ENCODE assay signal across 24 cellular contexts in genomic region chr4:175951794-175952193, GRCh38.
DNase-seq lines count a peak whose midpoint lies in the region; ATAC-seq and TF ChIP-seq lines count a peak whose summit lies in the region.
"Had no signal": no experiment of that assay in that cellular context is flagged by ENCODE, and none has a peak within 500 bp of the region (broad histone marks: within the 10 kb centered on the region; RNA-seq: fewer than 3 reads in every experiment).

No MANE protein-coding gene starts in this region.

- POLR2A ChIA-PET in MCF 10A (lab: Yijun Ruan, JAX), result interaction anchor here (0.7 kb wide), 1 partner anchor 242 kb away, joined by 3 read pairs; no protein-coding TSS in a partner anchor

- H3K9me3 ChIP-seq in breast epithelium (no peaks in the 10 kb centered on the region), body of pancreas (no peaks in the 10 kb centered on the region), stomach (no peaks in the 10 kb centered on the region), aorta (ENCODE audit: control insufficient read depth, low read length) (no peaks in the 10 kb centered on the region)
- H3K9me3 ChIP-seq: right atrium auricular region had no signal

- H3K4me3 Mint-ChIP-seq in MCF 10A (ENCODE audit: unreplicated experiment), result no peak overlapping the region
- H3K4me3 Mint-ChIP-seq: activated CD4-positive, alpha-beta memory T cell treated with anti-CD3 and anti-CD28 coated beads for 36 hours; B cell; IgD-negative memory B cell; memory B cell; naive B cell had no signal

- no peaks in the 10 kb centered on the region for H3K27me3 ChIP-seq in breast epithelium
- no peaks in the 10 kb centered on the region for H3K27me3 ChIP-seq in body of pancreas
- H3K27me3 ChIP-seq in stomach, result no peaks in the 10 kb centered on the region
- no peaks in the 10 kb centered on the region for H3K27me3 ChIP-seq in aorta (ENCODE audit: control insufficient read depth in 1 of 2, insufficient read depth in 2 of 2, low read length in 1 of 2)
- H3K27me3 ChIP-seq: right atrium auricular region had no signal

- H3K36me3 ChIP-seq in breast epithelium, result no peaks in the 10 kb centered on the region
- no peaks in the 10 kb centered on the region for H3K36me3 ChIP-seq in body of pancreas (replicated peaks in 1 of 2; ENCODE audit: insufficient read depth in 1 of 2, low read depth in 2 of 2)
- no peaks in the 10 kb centered on the region for H3K36me3 ChIP-seq in stomach
- no peaks in the 10 kb centered on the region for H3K36me3 ChIP-seq in aorta (ENCODE audit: control insufficient read depth in 1 of 2, insufficient read depth in 2 of 2, low read length in 1 of 2)
- H3K36me3 ChIP-seq: right atrium auricular region had no signal

- TF ChIP-seq POLR2A in breast epithelium (IDR thresholded peaks at IDR 0.05), result no peak
- TF ChIP-seq POLR2A in body of pancreas (IDR thresholded peaks at IDR 0.05), result no peak
- no peak for TF ChIP-seq POLR2A in stomach (IDR thresholded peaks at IDR 0.05)

- no peak for TF ChIP-seq EP300 in stomach (IDR thresholded peaks at IDR 0.05)

- H3K4me1 Mint-ChIP-seq in MCF 10A (ENCODE audit: insufficient read depth, unreplicated experiment), result peaks cover 6% of the 10 kb centered on the region

- ATAC-seq in body of pancreas (peak; percentile 98), GM21737 (IDR thresholded peaks at IDR 0.05; ENCODE audit: unreplicated experiment) (no peak), aorta (ENCODE audit: low FRiP score) (no peak)

- peak; percentile 8 for DNase-seq in MCF 10A (ENCODE audit: unreplicated experiment)
- no peak for DNase-seq in breast epithelium (ENCODE audit: low spot score in 2 of 2)
- peak; percentile 71 to 84 (median 82) for DNase-seq in body of pancreas
- peak; percentile 12 for DNase-seq in iris pigment epithelial cell (ENCODE audit: low read depth)
- peak; percentile 55 for DNase-seq in stomach
- no peak for DNase-seq in NOMO-1 (lab: John Stamatoyannopoulos, UW; ENCODE audit: unreplicated experiment in 2 of 2)
- DNase-seq in aorta, result no peak
- DNase-seq: activated CD4-positive, alpha-beta memory T cell treated with anti-CD3 and anti-CD28 coated beads for 36 hours; activated gamma-delta T cell; caudate nucleus; COR-L47; dermis blood vessel endothelial cell; kidney; MV-4-11; naive B cell; NCI-H69; Right ventricle myocardium superior; T-helper 9 cell had no signal

- TF ChIP-seq CTCF in MCF 10A (IDR thresholded peaks at IDR 0.05; ENCODE audit: unreplicated experiment) (no peak), breast epithelium (IDR thresholded peaks at IDR 0.05) (no peak), body of pancreas (IDR thresholded peaks at IDR 0.05) (no peak), stomach (IDR thresholded peaks at IDR 0.05) (no peak)

- no peaks in the 10 kb centered on the region for H3K36me3 Mint-ChIP-seq in MCF 10A (ENCODE audit: insufficient read depth, unreplicated experiment)
- H3K36me3 Mint-ChIP-seq: activated CD4-positive, alpha-beta memory T cell treated with anti-CD3 and anti-CD28 coated beads for 36 hours; IgD-negative memory B cell; memory B cell; naive B cell had no signal

- H3K27ac ChIP-seq in breast epithelium (no peak overlapping the region), body of pancreas (peak overlapping the region; percentile 37 to 73 (median 50)), stomach (no peak overlapping the region), aorta (ENCODE audit: low read depth in 1 of 2, low read length in 2 of 2) (no peak overlapping the region)
- H3K27ac ChIP-seq: 22Rv1, right atrium auricular region had no signal

- CTCF ChIA-PET in MCF 10A (lab: Yijun Ruan, JAX), result interaction anchor here (0.5 to 1.9 kb wide), 3 partner anchors 9 to 390 kb away, joined by 3 to 10 read pairs (median 3); no protein-coding TSS in a partner anchor

- BruUV-seq in MCF 10A (replicated peaks; lab: Mats Ljungman, UMichigan), result no TSS peak

- H3K4me3 ChIP-seq in breast epithelium (no peak overlapping the region), body of pancreas (no peak overlapping the region), stomach (no peak overlapping the region), aorta (ENCODE audit: low read length in 2 of 2) (no peak overlapping the region)
- H3K4me3 ChIP-seq: right atrium auricular region had no signal

- H3K4me1 ChIP-seq in breast epithelium (no peaks in the 10 kb centered on the region), body of pancreas (peaks cover 16% of the 10 kb centered on the region), stomach (no peaks in the 10 kb centered on the region), aorta (ENCODE audit: control insufficient read depth in 1 of 2, insufficient read depth in 2 of 2, low read length in 2 of 2) (no peaks in the 10 kb centered on the region)
- H3K4me1 ChIP-seq: right atrium auricular region had no signal

- intact Hi-C loops in MCF 10A (cut with micrococcal nuclease), result no loop called here
- intact Hi-C loops in breast epithelium (cut with DNase I; ENCODE audit: low total_unique reads), result no loop called here
- intact Hi-C loops in body of pancreas (cut with DNase I), result no loop called here
- intact Hi-C loops in stomach (cut with DNase I; ENCODE audit: low total_unique reads), result no loop called here
- intact Hi-C loops in aorta (cut with DNase I), result no loop called here

- H3K27ac Mint-ChIP-seq in MCF 10A (ENCODE audit: low read depth, unreplicated experiment), result no peak overlapping the region
- H3K27ac Mint-ChIP-seq: activated CD4-positive, alpha-beta memory T cell treated with anti-CD3 and anti-CD28 coated beads for 36 hours; B cell; IgD-negative memory B cell; memory B cell had no signal

- 31 to 46% methylated on average over 1 of the region's 1 CpG for WGBS in body of pancreas, 2 donors
- WGBS in stomach, 5 donors, result 29 to 55% (median 35%) methylated on average over 1 of the region's 1 CpG
- WGBS in aorta, 2 donors, result 11 to 19% methylated on average over 1 of the region's 1 CpG

- no peaks in the 10 kb centered on the region for H3K9me3 Mint-ChIP-seq in MCF 10A (ENCODE audit: unreplicated experiment)
- H3K9me3 Mint-ChIP-seq: activated CD4-positive, alpha-beta memory T cell treated with anti-CD3 and anti-CD28 coated beads for 36 hours; IgD-negative memory B cell; memory B cell; naive B cell had no signal

- no peaks in the 10 kb centered on the region for H3K27me3 Mint-ChIP-seq in MCF 10A (ENCODE audit: insufficient read depth, unreplicated experiment)
- H3K27me3 Mint-ChIP-seq: memory B cell, naive B cell had no signal

Comparison
In these comparisons a context has a peak if more than half of its experiments do, and no peak if none do; other contexts are left out.
1. DNase-seq: peak in MCF 10A (single experiment), body of pancreas (4 of 4), iris pigment epithelial cell (single experiment) and stomach (single experiment); none in breast epithelium (0 of 2), NOMO-1 (0 of 2) and aorta (0 of 2).
2. H3K27ac ChIP-seq: peak in body of pancreas (4 of 4); none in breast epithelium (0 of 2), stomach (0 of 5) and aorta (0 of 2).